8 cellular contexts compared by ENCODE assay signal in the genomic region with DNA sequence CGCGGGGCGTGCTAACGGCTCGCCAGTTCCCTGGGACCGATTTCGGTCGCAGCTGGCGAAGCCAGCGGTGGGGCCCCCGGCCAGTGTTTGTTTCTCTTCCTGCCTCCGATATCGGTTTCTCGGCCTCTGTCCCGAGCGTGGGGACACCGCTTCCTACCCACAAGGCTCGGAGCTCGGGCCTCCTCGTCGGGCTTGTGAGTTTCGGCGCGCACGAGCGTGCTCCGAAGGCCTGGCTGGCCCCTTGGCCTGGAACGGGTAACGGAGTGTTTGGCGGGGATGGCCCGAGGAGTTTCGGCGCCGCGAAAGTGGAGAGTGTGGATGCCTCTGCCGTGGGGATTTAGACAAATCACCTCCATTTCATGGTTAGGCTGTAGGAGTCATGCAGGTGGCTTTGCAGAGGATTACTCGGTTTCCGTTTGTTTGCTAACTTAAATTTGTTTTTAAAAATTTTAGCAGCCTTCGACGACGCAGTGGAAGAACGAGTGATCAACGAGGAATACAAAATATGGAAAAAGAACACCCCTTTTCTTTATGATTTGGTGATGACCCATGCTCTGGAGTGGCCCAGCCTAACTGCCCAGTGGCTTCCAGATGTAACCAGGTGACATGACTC. TPM values are rescaled to one million over a fixed set of nuclear protein-coding genes. Genes with fewer than 3 reads are reported as not detected.
DNase-seq lines count a peak whose midpoint lies in the region; ATAC-seq and TF ChIP-seq lines count a peak whose summit lies in the region.

No MANE protein-coding gene starts in this region.

- intact Hi-C loops in CD8-positive, alpha-beta T cell (cut with DNase I, micrococcal nuclease): loop anchor here (1.0 to 10.0 kb wide), 11 partner anchors 131 to 1357 kb away; partner anchors contain the start of genes AZIN2 (in 1 of the 2), KPNA6 (in 1 of the 2), MARCKSL1 (in 1 of the 2) and PEF1 (in 1 of the 2)
- intact Hi-C loops in PC-3 (cut with micrococcal nuclease): loop anchor here (10.0 kb wide), 1 partner anchor 127 kb away; no protein-coding TSS in a partner anchor

- H4K20me1 ChIP-seq in PC-3 (ENCODE audit: low read length): peaks cover 6% of the 10 kb centered on the region; the same call in 1 of the 2 replicates

- no peak for DNase-seq in CD8-positive, alpha-beta T cell
- DNase-seq in PC-3 (peak; percentile 33), epithelial cell of esophagus (ENCODE audit: low read depth) (no peak), nephron progenitor cell (no peak), DMS53 (lab: John Stamatoyannopoulos, UW) (no peak), OCI-M2 (lab: John Stamatoyannopoulos, UW; ENCODE audit: unreplicated experiment) (no peak)

- H3K4me3 ChIP-seq in CD8-positive, alpha-beta T cell (ENCODE audit: low read depth, low read length): peak overlapping the region; percentile 82
- H3K4me3 ChIP-seq in PC-3 (ENCODE audit: low read length): peak overlapping the region; percentile 83
- peak overlapping the region; percentile 72 for H3K4me3 ChIP-seq in epithelial cell of esophagus (ENCODE audit: low read length)

- H3K4me1 ChIP-seq in CD8-positive, alpha-beta T cell (ENCODE audit: insufficient read depth, low read length): peaks cover 53% of the 10 kb centered on the region
- peaks cover 34% of the 10 kb centered on the region for H3K4me1 ChIP-seq in PC-3 (ENCODE audit: insufficient read depth, low read length)

- no peak for ATAC-seq in CD8-positive, alpha-beta T cell
- peak; percentile 37 for ATAC-seq in GM19452 (IDR thresholded peaks at IDR 0.05; ENCODE audit: unreplicated experiment)
- ATAC-seq in PC-3: peak; percentile 9
- ATAC-seq in HG02981 (IDR thresholded peaks at IDR 0.05; ENCODE audit: unreplicated experiment): no peak

- H3K9me2 ChIP-seq in PC-3 (replicated peaks; ENCODE audit: low read length): no peaks in the 10 kb centered on the region

- peaks cover 91% of the 10 kb centered on the region for H3K79me2 ChIP-seq in PC-3 (ENCODE audit: low read length)

- peak overlapping the region; percentile 35 for H2AFZ ChIP-seq in PC-3 (ENCODE audit: low read length)

- no TSS peak for BruUV-seq in PC-3 (replicated peaks; lab: Mats Ljungman, UMichigan)

- CTCF ChIA-PET in CD8-positive, alpha-beta T cell (lab: Charles Lee): interaction anchor here (1.2 kb wide), 1 partner anchor 475 kb away, joined by 3 read pairs; no protein-coding TSS in a partner anchor
- CTCF ChIA-PET in PC-3 (lab: Charles Lee): no interaction called here

- peak overlapping the region; percentile 98 for H3K27ac ChIP-seq in CD8-positive, alpha-beta T cell (ENCODE audit: low read depth, low read length)
- H3K27ac ChIP-seq in PC-3 (ENCODE audit: low read length): peak overlapping the region; percentile 61

- no peaks in the 10 kb centered on the region for H3K27me3 ChIP-seq in CD8-positive, alpha-beta T cell (ENCODE audit: insufficient read depth, low read length)
- no peaks in the 10 kb centered on the region for H3K27me3 ChIP-seq in PC-3 (ENCODE audit: low read length)

- H3K4me1 Mint-ChIP-seq in CD8-positive, alpha-beta T cell (ENCODE audit: low read depth): peaks cover 61% of the 10 kb centered on the region
- peaks cover 59% of the 10 kb centered on the region for H3K4me1 Mint-ChIP-seq in nephron progenitor cell

- peaks cover 52% of the 10 kb centered on the region for H3K36me3 Mint-ChIP-seq in CD8-positive, alpha-beta T cell
- H3K36me3 Mint-ChIP-seq in nephron progenitor cell (ENCODE audit: low read depth): peaks cover 60% of the 10 kb centered on the region

- no peaks in the 10 kb centered on the region for H3K9me3 ChIP-seq in CD8-positive, alpha-beta T cell (ENCODE audit: low read length)
- H3K9me3 ChIP-seq in PC-3 (ENCODE audit: low read length): no peaks in the 10 kb centered on the region

- peak overlapping the region; percentile 97 for H3K9ac ChIP-seq in PC-3 (ENCODE audit: low read length)

- peak overlapping the region; percentile 99 for H3K27ac Mint-ChIP-seq in CD8-positive, alpha-beta T cell
- peak overlapping the region; percentile 91 for H3K27ac Mint-ChIP-seq in nephron progenitor cell

- peaks cover 10% of the 10 kb centered on the region for H3K36me3 ChIP-seq in CD8-positive, alpha-beta T cell (ENCODE audit: insufficient read depth, low read length)
- peaks cover 35% of the 10 kb centered on the region for H3K36me3 ChIP-seq in PC-3 (ENCODE audit: low read depth, low read length)

- TF ChIP-seq CTCF in CD8-positive, alpha-beta T cell (IDR thresholded peaks at IDR 0.05): no peak
- no peak for TF ChIP-seq CTCF in PC-3 (conservative IDR thresholded peaks at IDR 0.05; ENCODE audit: low read depth, low read length)
- TF ChIP-seq CTCF in epithelial cell of esophagus (IDR thresholded peaks at IDR 0.05; ENCODE audit: insufficient read depth, low read depth, low read length, missing control alignments): no peak
- TF ChIP-seq CTCF in nephron progenitor cell (IDR thresholded peaks at IDR 0.05): no peak

- no peaks in the 10 kb centered on the region for H3F3A ChIP-seq in PC-3 (ENCODE audit: low read length, unreplicated experiment)

- H3K9me3 Mint-ChIP-seq in CD8-positive, alpha-beta T cell: no peaks in the 10 kb centered on the region
- no peaks in the 10 kb centered on the region for H3K9me3 Mint-ChIP-seq in nephron progenitor cell

- POLR2A ChIA-PET in CD8-positive, alpha-beta T cell (lab: Charles Lee): interaction anchor here (0.7 to 2.4 kb wide), 11 partner anchors 9 to 825 kb away, joined by 3 to 8 read pairs (median 4); partner anchors contain the start of genes KPNA6, LCK, MARCKSL1 and S100PBP
- POLR2A ChIA-PET in PC-3 (lab: Charles Lee; ENCODE audit: unreplicated experiment): interaction anchor here (0.9 kb wide), 1 partner anchor 123 kb away, joined by 3 read pairs; no protein-coding TSS in a partner anchor

- H3K4me2 ChIP-seq in PC-3 (ENCODE audit: low read length): peak overlapping the region; percentile 99

- peak overlapping the region; percentile 93 for H3K4me3 Mint-ChIP-seq in CD8-positive, alpha-beta T cell
- H3K4me3 Mint-ChIP-seq in nephron progenitor cell: peak overlapping the region; percentile 97

- no peaks in the 10 kb centered on the region for H3K27me3 Mint-ChIP-seq in CD8-positive, alpha-beta T cell (ENCODE audit: low read depth)
- H3K27me3 Mint-ChIP-seq in nephron progenitor cell (ENCODE audit: low read depth, poor library complexity): no peaks in the 10 kb centered on the region

RNA-seq across cellular contexts. Expression of gene RBBP4, which starts 0.6 kb away (rescaled TPM):
- total RNA-seq in CD8-positive, alpha-beta T cell: 100 to 1,000 TPM; 109 to 121 TPM
- total RNA-seq in PC-3 (2014; rRNA removed): 161 and 201 TPM in 2 replicates

RNA-seq across cellular contexts. Expression of gene ZBTB8OS, which starts 1.2 kb away (rescaled TPM):
- 10 to 100 TPM; 25.9 to 26.8 TPM for total RNA-seq in CD8-positive, alpha-beta T cell
- 85.2 and 86.7 TPM in 2 replicates for total RNA-seq in PC-3 (2014; rRNA removed)

RNA-seq across cellular contexts. Expression of gene SYNC, which starts 51.0 kb away (rescaled TPM):
- total RNA-seq in CD8-positive, alpha-beta T cell: not detected
- total RNA-seq in PC-3 (2014; rRNA removed): 6.6 and 10.0 TPM in 2 replicates

Comparison
In these comparisons a context has a peak if more than half of its experiments do, and no peak if none do; other contexts are left out.
1. ATAC-seq: peak in GM19452 (single experiment) and PC-3 (single experiment); none in CD8-positive, alpha-beta T cell (single experiment) and HG02981 (single experiment).
2. Peak in every context shown above with its lines, with median percentiles within 50 percentile points of each other: H3K4me3 ChIP-seq.